Comparison of ENCODE assay signal across 20 cellular contexts in genomic region chr7:114740095-114740494, GRCh38.
"Had no signal": no experiment of that assay in that cellular context is flagged by ENCODE, and none has a peak within 500 bp of the region (broad histone marks: within the 10 kb centered on the region; RNA-seq: fewer than 3 reads in every experiment).

No MANE protein-coding gene starts in this region.

- H3K27ac ChIP-seq: colonic mucosa, gastrocnemius medialis, heart right ventricle, stomach had no signal

- FAIRE-seq: islet of Langerhans, urothelium cell line had no signal

- ATAC-seq: esophagus mucosa, gastrocnemius medialis, heart right ventricle, mucosa of descending colon, natural killer cell, sciatic nerve had no signal

- DNase-seq: colonic mucosa; effector CD4-positive, alpha-beta T cell; endodermal cell; gastrocnemius medialis; heart right ventricle; hypothalamus; kidney glomerular epithelial cell; mammary epithelial cell; mucosa of descending colon; natural killer cell; posterior cingulate gyrus; stimulated activated CD4-positive, alpha-beta T cell treated with anti-CD3 and anti-CD28 coated beads, Interleukin-2, amount 100 ng/mL, for 24 hours; stimulated activated naive CD4-positive, alpha-beta T cell; stomach; substantia nigra; trophoblast cell had no signal

- H3K4me3 ChIP-seq: colonic mucosa, gastrocnemius medialis, heart right ventricle, mucosa of descending colon, stomach had no signal

- H3K4me1 ChIP-seq: colonic mucosa, gastrocnemius medialis, heart right ventricle had no signal

- H3K36me3 ChIP-seq: colonic mucosa, gastrocnemius medialis, heart right ventricle, stomach had no signal

- H3K27me3 ChIP-seq: colonic mucosa, gastrocnemius medialis, heart right ventricle, stomach had no signal

- H3K9me3 ChIP-seq: colonic mucosa, gastrocnemius medialis, heart right ventricle, mucosa of descending colon, stomach had no signal
